23 cellular contexts compared by ENCODE assay signal in genomic region chr9:20903214-20903613, GRCh38.
"Had no signal": no experiment of that assay in that cellular context is flagged by ENCODE, and none has a peak within 500 bp of the region (broad histone marks: within the 10 kb centered on the region; RNA-seq: fewer than 3 reads in every experiment).

No MANE protein-coding gene starts in this region.

- H3K4me3 ChIP-seq: left lung, lower lobe of right lung, pancreas, prostate gland, skin epidermis, spleen, tibial nerve, upper lobe of left lung had no signal

- H3K27ac ChIP-seq: left lung, lower lobe of right lung, pancreas, prostate gland, skin epidermis, spleen, tibial nerve, upper lobe of left lung had no signal

- H3K27me3 ChIP-seq: left lung, pancreas, spleen, tibial nerve, upper lobe of left lung had no signal

- DNase-seq: hippocampal formation; kidney glomerular epithelial cell; left cardiac atrium; left lung; lower lobe of right lung; mammary epithelial cell; mesenchymal stem cell; naive thymus-derived CD4-positive, alpha-beta T cell; pancreas; posterior cingulate gyrus; retina; right cardiac atrium; spleen; stimulated activated CD4-positive, alpha-beta T cell treated with anti-CD3 and anti-CD28 coated beads, Interleukin-4, amount 100 ng/mL, for 24 hours; stimulated activated naive CD4-positive, alpha-beta T cell; upper lobe of left lung had no signal

- H3K9me3 ChIP-seq: left lung, lower lobe of right lung, pancreas, prostate gland, spleen, tibial nerve, upper lobe of left lung had no signal

- FAIRE-seq: keratinocyte, pancreas had no signal

- H3K4me1 ChIP-seq: left lung, lower lobe of right lung, pancreas, prostate gland, spleen, tibial nerve, upper lobe of left lung had no signal

- H3K36me3 ChIP-seq: left lung, lower lobe of right lung, pancreas, prostate gland, tibial nerve had no signal

- ATAC-seq: left cardiac atrium; left lung; lower lobe of right lung; naive thymus-derived CD4-positive, alpha-beta T cell; natural killer cell treated with Interleukin-12 subunit alpha and Interleukin-12 subunit beta and Interleukin-15 and Interleukin-18, amount 100 ng/mL, for 72 hours; right cardiac atrium; sciatic nerve; stimulated activated effector memory CD8-positive, alpha-beta T cell treated with anti-CD3 and anti-CD28 coated beads, Interleukin-12 subunit alpha, Interleukin-12 subunit beta, amount 100 ng/mL, for 72 hours had no signal
